Comparison of ENCODE assay signal across 8 cellular contexts in genomic region chr3:13308406-13308805, GRCh38.
A peak's percentile ranks its signal among the peaks of the same experiment; 100 is the strongest.
DNase-seq lines count a peak whose midpoint lies in the region; ATAC-seq and TF ChIP-seq lines count a peak whose summit lies in the region.

No MANE protein-coding gene starts in this region.

- no peaks in the 10 kb centered on the region for H3K4me1 ChIP-seq in heart right ventricle
- H3K4me1 ChIP-seq in smooth muscle cell (ENCODE audit: low read depth), result no peaks in the 10 kb centered on the region

- H3K27me3 ChIP-seq in heart right ventricle, result no peaks in the 10 kb centered on the region
- H3K27me3 ChIP-seq in smooth muscle cell (ENCODE audit: low read depth), result no peaks in the 10 kb centered on the region

- H3K9me3 ChIP-seq in heart right ventricle (no peaks in the 10 kb centered on the region), smooth muscle cell (replicated peaks; ENCODE audit: low read depth) (no peaks in the 10 kb centered on the region)

- intact Hi-C loops in heart right ventricle (cut with DNase I), result no loop called here
- intact Hi-C loops in left ventricle myocardium superior (cut with micrococcal nuclease), result no loop called here
- intact Hi-C loops in head of caudate nucleus (cut with DNase I), result no loop called here

- no peak for DNase-seq in heart right ventricle
- DNase-seq in left ventricle myocardium superior, result no peak
- DNase-seq in LoVo (ENCODE audit: low spot score), result peak; percentile 14
- DNase-seq in activated CD4-positive, alpha-beta T cell treated with anti-CD3 and anti-CD28 coated beads, Interleukin-2, amount 50 U/mL, for 1 hour, result peak; percentile 6
- DNase-seq in head of caudate nucleus, result peak; percentile 31 to 84 (median 66)
- no peak for DNase-seq in smooth muscle cell (lab: John Stamatoyannopoulos, UW; ENCODE audit: unreplicated experiment)

- H3K4me3 ChIP-seq in heart right ventricle (no peak overlapping the region), smooth muscle cell (no peak overlapping the region)

- H3F3A ChIP-seq in smooth muscle cell (ENCODE audit: low read depth), result no peaks in the 10 kb centered on the region

- TF ChIP-seq CTCF in heart right ventricle (IDR thresholded peaks at IDR 0.05), result peak in 8 of 9 donors; percentile 13 to 52 (median 42)
- peak; percentile 38 for TF ChIP-seq CTCF in smooth muscle cell (IDR thresholded peaks at IDR 0.05; ENCODE audit: borderline replicate concordance, insufficient read depth, poor library complexity, severe bottlenecking)

- peak in 1 of 8 donors; percentile 44 for ATAC-seq in heart right ventricle
- no peak for ATAC-seq in left ventricle myocardium superior
- ATAC-seq in GM21381 (IDR thresholded peaks at IDR 0.05; ENCODE audit: unreplicated experiment), result no peak
- ATAC-seq in GM21515 (IDR thresholded peaks at IDR 0.05; ENCODE audit: unreplicated experiment), result no peak

- no peaks in the 10 kb centered on the region for H3K79me2 ChIP-seq in smooth muscle cell (ENCODE audit: low read depth)

- H4K20me1 ChIP-seq in smooth muscle cell (ENCODE audit: low read depth), result no peaks in the 10 kb centered on the region

- no peak overlapping the region for H3K4me2 ChIP-seq in smooth muscle cell

- no peak overlapping the region for H3K27ac ChIP-seq in heart right ventricle
- no peak overlapping the region for H3K27ac ChIP-seq in smooth muscle cell (ENCODE audit: low read depth)

- no peak overlapping the region for H2AFZ ChIP-seq in smooth muscle cell (ENCODE audit: low read depth)

- H3K36me3 ChIP-seq in heart right ventricle (peaks cover 0 to under 1% (median 0%) of the 10 kb centered on the region in 9 donors), smooth muscle cell (ENCODE audit: low read depth) (no peaks in the 10 kb centered on the region)

- no peak overlapping the region for H3K9ac ChIP-seq in smooth muscle cell (ENCODE audit: low read depth)

- WGBS in heart right ventricle, 2 donors, result 15 to 20% methylated on average over 6 of the region's 6 CpGs
- WGBS in smooth muscle cell (ENCODE audit: low lambda C conversion rate), result 50% methylated on average over 6 of the region's 6 CpGs

Comparison
In these comparisons a context has a peak if more than half of its experiments do, and no peak if none do; other contexts are left out.
1. DNase-seq: peak in LoVo (single experiment), activated CD4-positive, alpha-beta T cell treated with anti-CD3 and anti-CD28 coated beads, Interleukin-2, amount 50 U/mL, for 1 hour (single experiment) and head of caudate nucleus (42 of 42); none in heart right ventricle (0 of 2), left ventricle myocardium superior (single experiment) and smooth muscle cell (single experiment).